8 cellular contexts compared by ENCODE assay signal in genomic region chr11:64894070-64894811, GRCh38. TPM values are rescaled to one million over a fixed set of nuclear protein-coding genes. Genes with fewer than 3 reads are reported as not detected.
A peak's percentile ranks its signal among the peaks of the same experiment; 100 is the strongest.
DNase-seq lines count a peak whose midpoint lies in the region; ATAC-seq, FAIRE-seq and TF ChIP-seq lines count a peak whose summit lies in the region.

No MANE protein-coding gene starts in this region.

- H3K9me3 ChIP-seq in astrocyte (ENCODE audit: insufficient read depth, low read depth, low read length): no peaks in the 10 kb centered on the region

- peak; percentile 57 for TF ChIP-seq CTCF in astrocyte (IDR thresholded peaks at IDR 0.05; ENCODE audit: insufficient read depth, low read depth, low read length)

- H3K36me3 ChIP-seq in astrocyte (ENCODE audit: insufficient read depth, low read length): peaks cover 4% of the 10 kb centered on the region

- H3K9me3 Mint-ChIP-seq in astrocyte (ENCODE audit: unreplicated experiment) (no peaks in the 10 kb centered on the region), immature natural killer cell (peaks cover 0 to 1% (median 0%) of the 10 kb centered on the region in 6 donors)

- H3K4me1 Mint-ChIP-seq in astrocyte (ENCODE audit: low read depth, unreplicated experiment) (peaks cover 1% of the 10 kb centered on the region), immature natural killer cell (peaks cover 0 to 2% of the 10 kb centered on the region in 2 donors)

- no peak overlapping the region for H3K4me3 ChIP-seq in astrocyte (ENCODE audit: insufficient read depth, low read depth, low read length)

- H3K9ac ChIP-seq in astrocyte (ENCODE audit: low read length): no peak overlapping the region

- peaks cover 4% of the 10 kb centered on the region for H3K36me3 Mint-ChIP-seq in astrocyte (ENCODE audit: low read depth, unreplicated experiment)
- no peaks in the 10 kb centered on the region for H3K36me3 Mint-ChIP-seq in immature natural killer cell

- H3K79me2 ChIP-seq in astrocyte (ENCODE audit: insufficient read depth, low read length): no peaks in the 10 kb centered on the region

- H4K20me1 ChIP-seq in astrocyte (ENCODE audit: insufficient read depth, low read length): no peaks in the 10 kb centered on the region

- H3K4me1 ChIP-seq in astrocyte (ENCODE audit: insufficient read depth, low read length): no peaks in the 10 kb centered on the region

- peaks cover 2% of the 10 kb centered on the region for H3K27me3 Mint-ChIP-seq in astrocyte (ENCODE audit: low read depth, unreplicated experiment)
- peaks cover 3 to 11% (median 8%) of the 10 kb centered on the region in 3 donors for H3K27me3 Mint-ChIP-seq in immature natural killer cell (ENCODE audit: low read depth in 3 of 3)

- no peak overlapping the region for H3K27ac ChIP-seq in astrocyte (ENCODE audit: low read depth, low read length)

- ATAC-seq in GM21360 (IDR thresholded peaks at IDR 0.05; ENCODE audit: unreplicated experiment) (peak; percentile 48), GM18868 (IDR thresholded peaks at IDR 0.05; ENCODE audit: unreplicated experiment) (no peak)

- H2AFZ ChIP-seq in astrocyte (ENCODE audit: low read depth, low read length): no peak overlapping the region

- peak in 10 of 14 donors; percentile 28 to 75 (median 42) for DNase-seq in C1 segment of cervical spinal cord (lab: John Stamatoyannopoulos, UW)
- peak; percentile 62 for DNase-seq in NCI-H1105 treated with DMSO at 0.1 percent for 48 hours (lab: John Stamatoyannopoulos, UW)
- peak; percentile 56 for DNase-seq in T1000 (lab: John Stamatoyannopoulos, UW)
- DNase-seq in astrocyte (ENCODE audit: low read depth): no peak
- DNase-seq in immature natural killer cell: peak; percentile 85 to 89 (median 86)
- peak; percentile 80 to 92 for DNase-seq in stimulated activated CD4-positive, alpha-beta T cell treated with anti-CD3 and anti-CD28 coated beads, Interleukin-15, amount 100 ng/mL, for 1 hour (ENCODE audit: low read depth in 1 of 2, low spot score in 1 of 2)

- H3K4me2 ChIP-seq in astrocyte (ENCODE audit: low read length): no peak overlapping the region

- H3K27ac Mint-ChIP-seq in astrocyte (ENCODE audit: unreplicated experiment) (no peak overlapping the region), immature natural killer cell (peak overlapping the region in 2 of 6 donors; percentile 6 to 22)

- no peak for FAIRE-seq in astrocyte (lab: Jason Lieb, UNC)

- no peak overlapping the region for H3K4me3 Mint-ChIP-seq in astrocyte (ENCODE audit: unreplicated experiment)
- H3K4me3 Mint-ChIP-seq in immature natural killer cell: no peak overlapping the region

- H3K27me3 ChIP-seq in astrocyte (ENCODE audit: insufficient read depth, low read length): no peaks in the 10 kb centered on the region

RNA-seq across cellular contexts. Expression of gene EHD1, which starts 15.8 kb away (rescaled TPM):
- total RNA-seq in astrocyte: 182 and 201 TPM in 2 replicates
- polyA plus RNA-seq in immature natural killer cell: 100 to 1,000 TPM; 136 to 247 (median 160) TPM

RNA-seq across cellular contexts. Expression of gene ATG2A, which starts 22.8 kb away (rescaled TPM):
- total RNA-seq in astrocyte: 21.4 and 21.8 TPM in 2 replicates
- polyA plus RNA-seq in immature natural killer cell: 10 to 100 TPM in 1 of 3 donors, 1 to 10 TPM in 2; 3.7 to 10.0 (median 6.7) TPM

RNA-seq across cellular contexts. Expression of gene PPP2R5B, which starts 30.2 kb away (rescaled TPM):
- 22.5 and 24.1 TPM in 2 replicates for total RNA-seq in astrocyte
- polyA plus RNA-seq in immature natural killer cell: 10 to 100 TPM in 2 of 3 donors, 1 to 10 TPM in 1; 7.8 to 14.6 (median 14.0) TPM

RNA-seq across cellular contexts. Expression of gene GPHA2, which starts 41.5 kb away (rescaled TPM):
- total RNA-seq in astrocyte: not detected in 2 replicates
- polyA plus RNA-seq in immature natural killer cell: not detected

RNA-seq across cellular contexts. Expression of gene CDC42BPG, which starts 49.8 kb away (rescaled TPM):
- total RNA-seq in astrocyte: 2.0 and 4.6 TPM in 2 replicates
- under 1 TPM in 2 of 3 donors, not detected in 1; 0.13 to 0.22 TPM for polyA plus RNA-seq in immature natural killer cell
